ENCODE assay signal across 8 cellular contexts in the genomic region with DNA sequence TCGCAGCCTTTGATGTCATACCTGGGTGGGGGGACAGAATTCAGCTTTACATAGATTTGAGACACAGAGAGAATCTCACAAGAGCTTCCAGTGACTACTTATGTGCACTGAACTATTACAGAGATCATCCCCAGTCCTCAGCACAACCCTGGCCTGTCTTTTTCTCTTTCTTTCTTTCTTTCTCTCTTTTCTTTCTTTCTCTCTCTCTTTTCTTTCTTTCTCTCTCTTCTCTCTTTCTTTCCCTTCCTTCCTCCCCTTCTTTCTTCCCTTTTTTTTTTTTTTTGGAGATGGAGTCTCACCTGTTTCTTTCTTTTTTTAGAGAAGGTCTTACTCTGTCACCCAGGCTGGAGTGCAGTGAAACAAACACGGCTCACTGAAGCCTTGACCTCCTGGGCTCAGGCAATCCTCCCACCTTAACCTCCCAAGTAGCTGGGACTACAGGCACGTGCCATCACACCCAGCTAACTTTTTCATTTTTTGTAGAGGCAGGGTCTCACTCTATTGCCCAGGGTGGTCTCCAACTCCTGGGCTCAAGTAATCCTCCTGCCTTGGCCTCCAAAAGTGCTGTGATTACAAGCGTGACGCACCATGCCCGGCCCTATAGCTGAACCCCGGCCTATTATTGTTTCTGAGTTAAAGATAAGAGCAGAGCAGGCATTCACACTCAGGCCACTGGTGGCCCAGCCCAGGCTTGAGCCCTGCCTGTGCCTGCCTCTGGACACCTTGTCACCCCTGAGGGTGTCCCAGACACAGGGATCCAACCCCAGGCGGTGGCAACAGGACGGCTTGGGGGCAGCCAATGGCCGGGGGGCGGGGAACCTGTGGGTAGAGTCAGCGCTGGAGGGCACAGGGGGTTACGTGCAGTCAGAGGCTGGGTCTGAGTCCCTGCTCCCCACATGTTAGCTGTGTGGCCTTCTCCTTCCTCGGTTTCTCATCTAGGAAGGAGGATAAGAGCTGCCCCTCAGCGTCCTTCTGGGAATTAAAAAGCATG. TPM values are rescaled to one million over a fixed set of nuclear protein-coding genes. Genes with fewer than 3 reads are reported as not detected.
DNase-seq lines count a peak whose midpoint lies in the region; ATAC-seq and TF ChIP-seq lines count a peak whose summit lies in the region.
"Had no signal": no experiment of that assay in that cellular context is flagged by ENCODE, and none has a peak within 500 bp of the region (broad histone marks: within the 10 kb centered on the region; RNA-seq: fewer than 3 reads in every experiment).

No MANE protein-coding gene starts in this region.

- H3K9ac ChIP-seq in adipocyte (ENCODE audit: low read length) = peak overlapping the region; percentile 1
- H3K9ac ChIP-seq: KMS-11 had no signal

- TF ChIP-seq CTCF in HEK293 (tag by site-specific recombination; IDR thresholded peaks at IDR 0.05) = no peak
- no peak for TF ChIP-seq CTCF in mesothelial cell of epicardium (IDR thresholded peaks at IDR 0.05; ENCODE audit: unreplicated experiment)
- no peak for TF ChIP-seq CTCF in stomach (IDR thresholded peaks at IDR 0.05)

- CTCF ChIA-PET in HEK293 (lab: Yijun Ruan, JAX) = interaction anchor here (1.1 to 8.6 kb wide), 3 partner anchors 108 to 192 kb away, joined by 3 to 65 read pairs (median 4); a partner anchor contains a TSS

- H3K4me1 Mint-ChIP-seq in mesothelial cell of epicardium = peaks cover 9% of the 10 kb centered on the region

- no peak overlapping the region for H3K27ac Mint-ChIP-seq in mesothelial cell of epicardium

- ATAC-seq in GM19023 (IDR thresholded peaks at IDR 0.05; ENCODE audit: unreplicated experiment) = no peak
- ATAC-seq: psoas muscle had no signal

- no peaks in the 10 kb centered on the region for H3K36me3 ChIP-seq in HEK293 (ENCODE audit: control insufficient read depth in 2 of 2, insufficient read depth in 1 of 2, low read length in 2 of 2)
- no peaks in the 10 kb centered on the region for H3K36me3 ChIP-seq in adipocyte (ENCODE audit: control insufficient read depth, insufficient read depth, low read length, severe bottlenecking)
- H3K36me3 ChIP-seq in stomach = no peaks in the 10 kb centered on the region

- no peak for DNase-seq in adipocyte (ENCODE audit: low read depth)
- no peak for DNase-seq in mesothelial cell of epicardium (ENCODE audit: low spot score in 2 of 2, unreplicated experiment in 2 of 2)
- DNase-seq in SHP77 (lab: John Stamatoyannopoulos, UW) = no peak
- no peak for DNase-seq in stomach
- DNase-seq: psoas muscle had no signal

- intact Hi-C loops in stomach (cut with DNase I; ENCODE audit: low total_unique reads) = no loop called here

- POLR2A ChIA-PET in HEK293 (lab: Yijun Ruan, JAX) = interaction anchor here (0.6 kb wide), 1 partner anchor 148 kb away, joined by 4 read pairs; no protein-coding TSS in a partner anchor

- H3K27me3 ChIP-seq in adipocyte (replicated peaks; ENCODE audit: control insufficient read depth, insufficient read depth, low read length) = no peaks in the 10 kb centered on the region
- peaks cover 0 to 73% (median 20%) of the 10 kb centered on the region in 3 donors for H3K27me3 ChIP-seq in stomach

- H3K4me3 Mint-ChIP-seq in mesothelial cell of epicardium = peak overlapping the region; percentile 74

- H3K27me3 Mint-ChIP-seq in mesothelial cell of epicardium (ENCODE audit: low read depth) = peaks cover 60% of the 10 kb centered on the region

- no peak for TF ChIP-seq POLR2A in stomach (IDR thresholded peaks at IDR 0.05)

- no peak overlapping the region for H3K27ac ChIP-seq in HEK293 (ENCODE audit: extremely low read depth, low read depth, low read length)
- H3K27ac ChIP-seq in stomach = no peak overlapping the region
- H3K27ac ChIP-seq: KMS-11, psoas muscle had no signal

- H3K4me3 ChIP-seq in HEK293 (ENCODE audit: low read depth, low read length) (no peak overlapping the region), adipocyte (ENCODE audit: low read length) (no peak overlapping the region), stomach (peak overlapping the region in 1 of 4 donors; percentile 48)
- H3K4me3 ChIP-seq: psoas muscle had no signal

- H3K4me1 ChIP-seq in HEK293 (ENCODE audit: control insufficient read depth, insufficient read depth, low read length) = 0 out of 2 replicates have a peak, but pooled peaks cover 3% of the 10 kb centered on the region
- peaks cover 30% of the 10 kb centered on the region for H3K4me1 ChIP-seq in adipocyte (ENCODE audit: control insufficient read depth, insufficient read depth, low read length)
- H3K4me1 ChIP-seq in stomach = peaks cover 34 to 47% (median 44%) of the 10 kb centered on the region in 4 donors

- no peaks in the 10 kb centered on the region for H3K36me3 Mint-ChIP-seq in mesothelial cell of epicardium

- H3K9me3 ChIP-seq in HEK293 (ENCODE audit: control insufficient read depth, insufficient read depth, low read depth, low read length) (no peaks in the 10 kb centered on the region), adipocyte (ENCODE audit: control insufficient read depth, low read length) (no peaks in the 10 kb centered on the region), stomach (no peaks in the 10 kb centered on the region)
- H3K9me3 ChIP-seq: psoas muscle had no signal

- 61 to 69% (median 67%) methylated on average over 13 to 15 of the region's 15 CpGs for WGBS in stomach, 5 donors

- TF ChIP-seq EP300 in stomach (IDR thresholded peaks at IDR 0.05) = no peak

- H3K9me3 Mint-ChIP-seq in mesothelial cell of epicardium = no peaks in the 10 kb centered on the region

TF ChIP-seq in HEK293, 187 proteins besides CTCF, POLR2A, EP300 and RAD21:
- TF ChIP-seq ZNF654 (tag by site-specific recombination; IDR thresholded peaks at IDR 0.05; ENCODE audit: low read depth) (0 out of 2 replicates have a peak, but pooled peaks have one; percentile 4), ZBTB20 (tag by site-specific recombination; IDR thresholded peaks at IDR 0.05) (no peak), ZNF202 (tag by site-specific recombination; IDR thresholded peaks at IDR 0.05; ENCODE audit: borderline replicate concordance) (no peak), ZNF600 (tag by site-specific recombination; IDR thresholded peaks at IDR 0.05) (0 out of 2 replicates have a peak, but pooled peaks have one; percentile 9), ZNF138 (tag by site-specific recombination; IDR thresholded peaks at IDR 0.05; ENCODE audit: borderline replicate concordance) (no peak), ZNF514 (tag by site-specific recombination; IDR thresholded peaks at IDR 0.05) (no peak), ZSCAN30 (tag by site-specific recombination; IDR thresholded peaks at IDR 0.05) (no peak), ZNF175 (tag by site-specific recombination; IDR thresholded peaks at IDR 0.05) (no peak), ZNF366 (tag by site-specific recombination; conservative IDR thresholded peaks at IDR 0.05) (peak; percentile 69), GLIS1 (tag by site-specific recombination; IDR thresholded peaks at IDR 0.05) (peak; percentile 15; the same call in 1 of the 2 replicates)
- TF ChIP-seq, protein P1, sequence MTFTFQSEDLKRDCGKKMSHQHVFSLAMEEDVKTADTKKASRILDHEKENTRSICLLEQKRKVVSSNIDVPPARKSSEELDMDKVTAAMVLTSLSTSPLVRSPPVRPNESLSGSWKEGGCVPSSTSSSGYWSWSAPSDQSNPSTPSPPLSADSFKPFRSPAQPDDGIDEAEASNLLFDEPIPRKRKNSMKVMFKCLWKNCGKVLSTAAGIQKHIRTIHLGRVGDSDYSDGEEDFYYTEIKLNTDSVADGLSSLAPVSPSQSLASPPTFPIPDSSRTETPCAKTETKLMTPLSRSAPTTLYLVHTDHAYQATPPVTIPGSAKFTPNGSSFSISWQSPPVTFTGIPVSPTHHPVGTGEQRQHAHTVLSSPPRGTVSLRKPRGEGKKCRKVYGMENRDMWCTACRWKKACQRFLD (tag by site-specific recombination; IDR thresholded peaks at IDR 0.05) = no peak
- TF ChIP-seq, protein P2, sequence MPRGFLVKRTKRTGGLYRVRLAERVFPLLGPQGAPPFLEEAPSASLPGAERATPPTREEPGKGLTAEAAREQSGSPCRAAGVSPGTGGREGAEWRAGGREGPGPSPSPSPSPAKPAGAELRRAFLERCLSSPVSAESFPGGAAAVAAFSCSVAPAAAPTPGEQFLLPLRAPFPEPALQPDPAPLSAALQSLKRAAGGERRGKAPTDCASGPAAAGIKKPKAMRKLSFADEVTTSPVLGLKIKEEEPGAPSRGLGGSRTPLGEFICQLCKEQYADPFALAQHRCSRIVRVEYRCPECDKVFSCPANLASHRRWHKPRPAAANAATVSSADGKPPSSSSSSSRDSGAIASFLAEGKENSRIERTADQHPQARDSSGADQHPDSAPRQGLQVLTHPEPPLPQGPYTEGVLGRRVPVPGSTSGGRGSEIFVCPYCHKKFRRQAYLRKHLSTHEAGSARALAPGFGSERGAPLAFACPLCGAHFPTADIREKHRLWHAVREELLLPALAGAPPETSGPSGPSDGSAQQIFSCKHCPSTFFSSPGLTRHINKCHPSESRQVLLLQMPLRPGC (tag by site-specific recombination; IDR thresholded peaks at IDR 0.05) = no peak

RNA-seq across cellular contexts. Expression of a gene that starts 4.3 kb away (rescaled TPM):
- 7.6 to 9.0 TPM (median 8.2 TPM) in 3 replicates for total RNA-seq in mesothelial cell of epicardium
- total RNA-seq in stomach = 10 to 100 TPM in 3 of 5 donors, under 1 TPM in 1, not detected in 1; 0.55 to 98.0 (median 19.1) TPM
- polyA plus RNA-seq in stomach = 1 to 10 TPM in 2 of 3 donors, under 1 TPM in 1; 0.50 to 3.3 (median 2.3) TPM

RNA-seq across cellular contexts. Expression of a gene that starts 9.4 kb away (rescaled TPM):
- total RNA-seq in mesothelial cell of epicardium (14.5 to 16.1 TPM (median 15.8 TPM) in 3 replicates), stomach (10 to 100 TPM in 3 of 5 donors, 1 to 10 TPM in 2; 3.7 to 33.6 (median 14.5) TPM)
- 10 to 100 TPM; 10.5 to 14.2 (median 11.8) TPM for polyA plus RNA-seq in stomach

RNA-seq across cellular contexts. Expression of a gene that starts 11.4 kb away (rescaled TPM):
- 36.8 to 37.5 TPM (median 36.9 TPM) in 3 replicates for total RNA-seq in mesothelial cell of epicardium
- total RNA-seq in stomach = 10 to 100 TPM in 4 of 5 donors, 1 to 10 TPM in 1; 1.7 to 98.2 (median 55.4) TPM
- polyA plus RNA-seq in stomach = 10 to 100 TPM; 27.0 to 38.0 (median 32.5) TPM

RNA-seq across cellular contexts. Expression of a gene that starts 26.9 kb away (rescaled TPM):
- total RNA-seq in mesothelial cell of epicardium = 34.2 to 37.5 TPM (median 36.2 TPM) in 3 replicates
- total RNA-seq in stomach = 100 to 1,000 TPM in 2 of 5 donors, 10 to 100 TPM in 3; 18.0 to 145 (median 92.4) TPM
- 10 to 100 TPM; 32.8 to 63.8 (median 42.2) TPM for polyA plus RNA-seq in stomach

RNA-seq across cellular contexts. Expression of a gene that starts 48.8 kb away (rescaled TPM):
- 34.4 to 39.4 TPM (median 38.5 TPM) in 3 replicates for total RNA-seq in mesothelial cell of epicardium
- 10 to 100 TPM in 3 of 5 donors, 1 to 10 TPM in 1, not detected in 1; 7.2 to 88.3 (median 39.8) TPM for total RNA-seq in stomach
- 10 to 100 TPM; 64.4 to 92.1 (median 89.7) TPM for polyA plus RNA-seq in stomach
